Comparison of ENCODE assay signal across 1 cellular context in the genomic region with DNA sequence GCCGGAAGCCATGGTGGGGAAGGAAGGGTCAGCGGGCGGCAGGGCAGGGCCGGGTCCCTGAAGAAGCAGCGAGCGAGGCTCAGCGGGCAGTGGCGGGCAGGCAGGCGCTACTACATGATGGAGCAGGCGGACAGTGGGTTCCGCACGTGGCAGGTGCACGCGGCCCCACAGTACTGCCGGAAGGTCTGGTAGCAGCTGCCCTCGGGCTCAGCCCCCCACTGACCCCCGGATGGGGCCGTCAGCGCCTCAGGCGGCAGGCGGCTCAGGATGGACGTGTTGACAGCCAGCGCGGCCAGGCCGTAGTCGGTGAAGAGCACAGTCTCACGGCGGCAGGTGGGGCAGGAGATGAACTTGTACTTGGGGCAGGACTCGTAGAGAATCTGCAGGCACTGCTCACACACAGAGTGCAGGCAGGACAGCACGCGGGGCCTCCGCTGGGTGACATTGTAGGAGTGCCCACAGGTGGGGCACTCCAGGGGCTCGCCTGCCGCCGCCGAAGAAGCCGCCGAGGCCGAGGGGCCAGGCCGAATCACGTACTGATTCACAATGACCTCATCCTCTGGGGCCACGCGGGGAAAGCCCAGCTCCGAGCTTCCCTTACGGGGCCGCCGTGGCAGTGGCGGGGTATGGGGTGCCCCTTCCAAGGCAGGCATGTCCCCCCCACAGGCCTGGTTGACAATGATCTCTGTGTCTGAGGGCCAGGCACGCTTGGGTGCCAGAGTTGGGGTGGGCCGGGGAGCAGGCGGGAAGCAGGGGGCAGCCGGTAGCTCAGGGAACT.
TF ChIP-seq lines count a peak whose summit lies in the region.

No MANE protein-coding gene starts in this region.

TF ChIP-seq in HepG2, 621 proteins besides CTCF, POLR2A, EP300 and RAD21 (continued from another document and continues in another):
- TF ChIP-seq, protein P1, sequence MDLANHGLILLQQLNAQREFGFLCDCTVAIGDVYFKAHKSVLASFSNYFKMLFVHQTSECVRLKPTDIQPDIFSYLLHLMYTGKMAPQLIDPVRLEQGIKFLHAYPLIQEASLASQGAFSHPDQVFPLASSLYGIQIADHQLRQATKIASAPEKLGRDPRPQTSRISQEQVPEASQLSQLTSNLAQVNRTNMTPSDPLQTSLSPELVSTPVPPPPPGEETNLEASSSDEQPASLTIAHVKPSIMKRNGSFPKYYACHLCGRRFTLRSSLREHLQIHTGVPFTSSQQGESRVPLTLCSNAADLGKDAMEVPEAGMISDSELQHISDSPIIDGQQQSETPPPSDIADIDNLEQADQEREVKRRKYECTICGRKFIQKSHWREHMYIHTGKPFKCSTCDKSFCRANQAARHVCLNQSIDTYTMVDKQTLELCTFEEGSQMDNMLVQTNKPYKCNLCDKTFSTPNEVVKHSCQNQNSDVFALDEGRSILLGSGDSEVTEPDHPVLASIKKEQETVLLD (CRISPR knock-in tag; IDR thresholded peaks at IDR 0.05; ENCODE audit: low read depth): no peak
- no peak for TF ChIP-seq IRF2 (CRISPR knock-in tag; IDR thresholded peaks at IDR 0.05)
- TF ChIP-seq ISX (CRISPR knock-in tag; conservative IDR thresholded peaks at IDR 0.05): no peak
- no peak for TF ChIP-seq KDM5B (CRISPR knock-in tag; IDR thresholded peaks at IDR 0.05; ENCODE audit: borderline replicate concordance)
- TF ChIP-seq TBX3 (IDR thresholded peaks at IDR 0.05; ENCODE audit: borderline replicate concordance): no peak
- TF ChIP-seq AGO2 (optimal IDR thresholded peaks at IDR 0.05; ENCODE audit: low read depth, low read length): peak; percentile 54
- TF ChIP-seq ZNF574 (CRISPR knock-in tag; IDR thresholded peaks at IDR 0.05): no peak
- TF ChIP-seq FLYWCH1 (CRISPR knock-in tag; IDR thresholded peaks at IDR 0.05): no peak
- no peak for TF ChIP-seq DPF2 (CRISPR knock-in tag; IDR thresholded peaks at IDR 0.05; ENCODE audit: borderline replicate concordance, low read depth)
- no peak for TF ChIP-seq ZNF639 (CRISPR knock-in tag; conservative IDR thresholded peaks at IDR 0.05)
- no peak for TF ChIP-seq ELF3 (CRISPR knock-in tag; IDR thresholded peaks at IDR 0.05)
- TF ChIP-seq JUNB (CRISPR knock-in tag; IDR thresholded peaks at IDR 0.05; ENCODE audit: borderline replicate concordance): no peak
- TF ChIP-seq, protein P2, sequence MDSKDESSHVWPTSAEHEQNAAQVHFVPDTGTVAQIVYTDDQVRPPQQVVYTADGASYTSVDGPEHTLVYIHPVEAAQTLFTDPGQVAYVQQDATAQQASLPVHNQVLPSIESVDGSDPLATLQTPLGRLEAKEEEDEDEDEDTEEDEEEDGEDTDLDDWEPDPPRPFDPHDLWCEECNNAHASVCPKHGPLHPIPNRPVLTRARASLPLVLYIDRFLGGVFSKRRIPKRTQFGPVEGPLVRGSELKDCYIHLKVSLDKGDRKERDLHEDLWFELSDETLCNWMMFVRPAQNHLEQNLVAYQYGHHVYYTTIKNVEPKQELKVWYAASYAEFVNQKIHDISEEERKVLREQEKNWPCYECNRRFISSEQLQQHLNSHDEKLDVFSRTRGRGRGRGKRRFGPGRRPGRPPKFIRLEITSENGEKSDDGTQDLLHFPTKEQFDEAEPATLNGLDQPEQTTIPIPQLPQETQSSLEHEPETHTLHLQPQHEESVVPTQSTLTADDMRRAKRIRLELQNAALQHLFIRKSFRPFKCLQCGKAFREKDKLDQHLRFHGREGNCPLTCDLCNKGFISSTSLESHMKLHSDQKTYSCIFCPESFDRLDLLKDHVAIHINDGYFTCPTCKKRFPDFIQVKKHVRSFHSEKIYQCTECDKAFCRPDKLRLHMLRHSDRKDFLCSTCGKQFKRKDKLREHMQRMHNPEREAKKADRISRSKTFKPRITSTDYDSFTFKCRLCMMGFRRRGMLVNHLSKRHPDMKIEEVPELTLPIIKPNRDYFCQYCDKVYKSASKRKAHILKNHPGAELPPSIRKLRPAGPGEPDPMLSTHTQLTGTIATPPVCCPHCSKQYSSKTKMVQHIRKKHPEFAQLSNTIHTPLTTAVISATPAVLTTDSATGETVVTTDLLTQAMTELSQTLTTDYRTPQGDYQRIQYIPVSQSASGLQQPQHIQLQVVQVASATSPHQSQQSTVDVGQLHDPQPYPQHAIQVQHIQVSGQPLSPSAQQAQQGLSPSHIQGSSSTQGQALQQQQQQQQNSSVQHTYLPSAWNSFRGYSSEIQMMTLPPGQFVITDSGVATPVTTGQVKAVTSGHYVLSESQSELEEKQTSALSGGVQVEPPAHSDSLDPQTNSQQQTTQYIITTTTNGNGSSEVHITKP (CRISPR knock-in tag; IDR thresholded peaks at IDR 0.05; ENCODE audit: low read depth): no peak
- TF ChIP-seq ZFP1 (CRISPR knock-in tag; IDR thresholded peaks at IDR 0.05): no peak
- no peak for TF ChIP-seq ZSCAN20 (CRISPR knock-in tag; IDR thresholded peaks at IDR 0.05; ENCODE audit: borderline replicate concordance)
- TF ChIP-seq ZBTB38 (CRISPR knock-in tag; IDR thresholded peaks at IDR 0.05): peak; percentile 84
- peak; percentile 33; the same call in 1 of the 2 replicates for TF ChIP-seq ZNF687 (CRISPR knock-in tag; IDR thresholded peaks at IDR 0.05)
- no peak for TF ChIP-seq NR2F6 (IDR thresholded peaks at IDR 0.05)
- no peak for TF ChIP-seq NR2F6 (CRISPR knock-in tag; IDR thresholded peaks at IDR 0.05)
- TF ChIP-seq PRPF4 (IDR thresholded peaks at IDR 0.05; ENCODE audit: low read depth, low read length, poor library complexity, severe bottlenecking): peak; percentile 25
- no peak for TF ChIP-seq ZNF879 (CRISPR knock-in tag; IDR thresholded peaks at IDR 0.05)
- TF ChIP-seq KMT2A (CRISPR knock-in tag; IDR thresholded peaks at IDR 0.05): no peak
- no peak for TF ChIP-seq ARID5B (CRISPR knock-in tag; IDR thresholded peaks at IDR 0.05)
- TF ChIP-seq NFE2L2 (IDR thresholded peaks at IDR 0.05; ENCODE audit: low read length): no peak
- no peak for TF ChIP-seq ZNF577 (CRISPR knock-in tag; IDR thresholded peaks at IDR 0.05; ENCODE audit: borderline replicate concordance, low read depth)
- TF ChIP-seq GATA4 (IDR thresholded peaks at IDR 0.05; ENCODE audit: borderline replicate concordance, low read depth): no peak
- TF ChIP-seq, protein P3, sequence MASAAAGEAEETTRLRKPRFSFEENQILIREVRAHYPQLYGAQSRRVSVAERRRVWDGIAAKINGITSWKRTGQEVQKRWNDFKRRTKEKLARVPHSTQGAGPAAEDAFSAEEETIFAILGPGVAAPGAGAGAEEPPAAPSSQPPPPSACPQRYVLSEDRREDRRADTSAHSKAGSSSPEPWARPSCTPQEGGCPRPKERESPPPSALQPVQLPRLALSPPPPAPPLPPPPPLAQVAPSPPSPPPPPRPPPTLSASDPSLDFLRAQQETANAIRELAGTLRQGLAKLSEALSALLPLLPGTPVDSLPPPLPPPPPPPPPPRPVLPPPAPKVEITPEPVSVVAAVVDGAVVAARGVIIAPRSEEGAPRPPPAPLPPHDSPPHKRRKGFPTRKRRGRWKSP (CRISPR knock-in tag; IDR thresholded peaks at IDR 0.05): no peak
- no peak for TF ChIP-seq ZNF484 (CRISPR knock-in tag; IDR thresholded peaks at IDR 0.05; ENCODE audit: borderline replicate concordance, low read depth)
- TF ChIP-seq, protein P4, sequence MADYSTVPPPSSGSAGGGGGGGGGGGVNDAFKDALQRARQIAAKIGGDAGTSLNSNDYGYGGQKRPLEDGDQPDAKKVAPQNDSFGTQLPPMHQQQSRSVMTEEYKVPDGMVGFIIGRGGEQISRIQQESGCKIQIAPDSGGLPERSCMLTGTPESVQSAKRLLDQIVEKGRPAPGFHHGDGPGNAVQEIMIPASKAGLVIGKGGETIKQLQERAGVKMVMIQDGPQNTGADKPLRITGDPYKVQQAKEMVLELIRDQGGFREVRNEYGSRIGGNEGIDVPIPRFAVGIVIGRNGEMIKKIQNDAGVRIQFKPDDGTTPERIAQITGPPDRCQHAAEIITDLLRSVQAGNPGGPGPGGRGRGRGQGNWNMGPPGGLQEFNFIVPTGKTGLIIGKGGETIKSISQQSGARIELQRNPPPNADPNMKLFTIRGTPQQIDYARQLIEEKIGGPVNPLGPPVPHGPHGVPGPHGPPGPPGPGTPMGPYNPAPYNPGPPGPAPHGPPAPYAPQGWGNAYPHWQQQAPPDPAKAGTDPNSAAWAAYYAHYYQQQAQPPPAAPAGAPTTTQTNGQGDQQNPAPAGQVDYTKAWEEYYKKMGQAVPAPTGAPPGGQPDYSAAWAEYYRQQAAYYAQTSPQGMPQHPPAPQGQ (CRISPR knock-in tag; IDR thresholded peaks at IDR 0.05; ENCODE audit: borderline replicate concordance): no peak
- no peak for TF ChIP-seq THYN1 (CRISPR knock-in tag; IDR thresholded peaks at IDR 0.05; ENCODE audit: borderline replicate concordance, low read depth)
- no peak for TF ChIP-seq ZNF431 (CRISPR knock-in tag; IDR thresholded peaks at IDR 0.05; ENCODE audit: borderline replicate concordance, low read depth)
